In genomic region chr1:208107817-208108608, GRCh38 we compare ENCODE assay signal across 14 cellular contexts.
DNase-seq lines count a peak whose midpoint lies in the region; ATAC-seq, FAIRE-seq and TF ChIP-seq lines count a peak whose summit lies in the region.
"Had no signal": no experiment of that assay in that cellular context is flagged by ENCODE, and none has a peak within 500 bp of the region (broad histone marks: within the 10 kb centered on the region; RNA-seq: fewer than 3 reads in every experiment).

No MANE protein-coding gene starts in this region.

- no peaks in the 10 kb centered on the region for H3K36me3 Mint-ChIP-seq in CD4-positive, alpha-beta T cell (ENCODE audit: low read depth)
- H3K36me3 Mint-ChIP-seq: natural killer cell treated with Interleukin-12 subunit alpha and Interleukin-12 subunit beta and Interleukin-15 and Interleukin-18, amount 100 ng/mL, for 72 hours had no signal

- H3K4me1 ChIP-seq in fibroblast of lung (ENCODE audit: control insufficient read depth, extremely low read depth, insufficient read depth, low read length) (no peaks in the 10 kb centered on the region), pancreas (no peaks in the 10 kb centered on the region), esophagus squamous epithelium (peaks cover 0 to 8% (median 0%) of the 10 kb centered on the region in 3 donors)

- H3K79me2 ChIP-seq in fibroblast of lung (ENCODE audit: control insufficient read depth, insufficient read depth, low read length), result no peaks in the 10 kb centered on the region

- H3K9me3 Mint-ChIP-seq in CD4-positive, alpha-beta T cell, result no peaks in the 10 kb centered on the region
- H3K9me3 Mint-ChIP-seq: activated CD4-positive, alpha-beta memory T cell treated with anti-CD3 and anti-CD28 coated beads, Interleukin-2, amount 10 ng/mL, durations not matched to agents 7 days and 5 days; natural killer cell treated with Interleukin-12 subunit alpha and Interleukin-12 subunit beta and Interleukin-15 and Interleukin-18, amount 100 ng/mL, for 72 hours had no signal

- H3K4me2 ChIP-seq in fibroblast of lung (ENCODE audit: extremely low read depth, insufficient read depth, low read length), result peak overlapping the region; percentile 8

- H3K27me3 Mint-ChIP-seq in CD4-positive, alpha-beta T cell, result no peaks in the 10 kb centered on the region

- intact Hi-C loops in pancreas (cut with DNase I), result no loop called here
- intact Hi-C loops in esophagus squamous epithelium (cut with DNase I), result no loop called here
- intact Hi-C loops in CD4-positive, alpha-beta T cell (cut with DNase I, micrococcal nuclease), result no loop called here

- ATAC-seq in pancreas, result peak in 3 of 4 donors; percentile 33 to 62 (median 49)
- no peak for ATAC-seq in CD4-positive, alpha-beta T cell (ENCODE audit: poor library complexity)
- ATAC-seq: natural killer cell treated with Interleukin-12 subunit alpha and Interleukin-12 subunit beta and Interleukin-15 and Interleukin-18, amount 100 ng/mL, for 72 hours had no signal

- WGBS in pancreas, 2 donors, result 69 to 74% methylated on average over 8 of the region's 8 CpGs
- WGBS in esophagus squamous epithelium, 2 donors, result 48 to 54% methylated on average over 4 to 8 of the region's 8 CpGs

- H3K9me3 ChIP-seq in fibroblast of lung (ENCODE audit: control insufficient read depth, insufficient read depth, low read depth, low read length), result no peaks in the 10 kb centered on the region
- no peaks in the 10 kb centered on the region for H3K9me3 ChIP-seq in pancreas
- no peaks in the 10 kb centered on the region for H3K9me3 ChIP-seq in esophagus squamous epithelium
- H3K9me3 ChIP-seq in CD4-positive, alpha-beta T cell (ENCODE audit: control insufficient read depth, low read length), result no peaks in the 10 kb centered on the region

- POLR2A ChIA-PET in CD4-positive, alpha-beta T cell (lab: Charles Lee), result no interaction called here

- no peak overlapping the region for H3K4me3 Mint-ChIP-seq in CD4-positive, alpha-beta T cell
- H3K4me3 Mint-ChIP-seq: activated CD4-positive, alpha-beta memory T cell treated with anti-CD3 and anti-CD28 coated beads, Interleukin-2, amount 10 ng/mL, durations not matched to agents 7 days and 5 days; natural killer cell treated with Interleukin-12 subunit alpha and Interleukin-12 subunit beta and Interleukin-15 and Interleukin-18, amount 100 ng/mL, for 72 hours had no signal

- TF ChIP-seq POLR2A in esophagus squamous epithelium (IDR thresholded peaks at IDR 0.05), result no peak

- no peak overlapping the region for H3K27ac Mint-ChIP-seq in CD4-positive, alpha-beta T cell
- H3K27ac Mint-ChIP-seq: activated CD4-positive, alpha-beta memory T cell treated with anti-CD3 and anti-CD28 coated beads, Interleukin-2, amount 10 ng/mL, durations not matched to agents 7 days and 5 days; natural killer cell treated with Interleukin-12 subunit alpha and Interleukin-12 subunit beta and Interleukin-15 and Interleukin-18, amount 100 ng/mL, for 72 hours had no signal

- no peak overlapping the region for H3K27ac ChIP-seq in fibroblast of lung (ENCODE audit: insufficient read depth, low read length)
- no peak overlapping the region for H3K27ac ChIP-seq in pancreas
- H3K27ac ChIP-seq in esophagus squamous epithelium, result no peak overlapping the region
- H3K27ac ChIP-seq in CD4-positive, alpha-beta T cell (ENCODE audit: low read depth, low read length), result no peak overlapping the region

- H3K27me3 ChIP-seq in fibroblast of lung (ENCODE audit: control insufficient read depth, insufficient read depth, low read length) (no peaks in the 10 kb centered on the region), pancreas (no peaks in the 10 kb centered on the region), esophagus squamous epithelium (no peaks in the 10 kb centered on the region)
- H3K27me3 ChIP-seq in CD4-positive, alpha-beta T cell (ENCODE audit: control insufficient read depth, insufficient read depth, low read length), result no peaks in the 10 kb centered on the region

- FAIRE-seq in RCC 7860 (lab: Jason Lieb, UNC), result peak; percentile 45
- FAIRE-seq in pancreas (lab: Jason Lieb, UNC), result no peak
- FAIRE-seq: D721Med had no signal

- no peak overlapping the region for H2AFZ ChIP-seq in fibroblast of lung (ENCODE audit: low read length)

- H3K4me3 ChIP-seq in fibroblast of lung (replicated peaks in 1 of 4; ENCODE audit: control extremely low read depth in 1 of 4, insufficient read depth in 1 of 4, low read depth in 3 of 4, low read length in 4 of 4), result no peak overlapping the region
- no peak overlapping the region for H3K4me3 ChIP-seq in pancreas
- no peak overlapping the region for H3K4me3 ChIP-seq in esophagus squamous epithelium

- peak; percentile 78 for DNase-seq in Daoy (ENCODE audit: low read depth)
- peak; percentile 92 for DNase-seq in RCC 7860 (ENCODE audit: low spot score)
- DNase-seq in fibroblast of lung (ENCODE audit: low read depth in 2 of 2), result peak; percentile 56 to 86
- peak in 1 of 6 donors; percentile 52 for DNase-seq in pancreas
- DNase-seq in medulla oblongata (ENCODE audit: extremely low spot score), result no peak
- no peak for DNase-seq in activated CD4-positive, alpha-beta T cell treated with anti-CD3 and anti-CD28 coated beads, Interleukin-2, amount 50 U/mL, for 1 hour
- DNase-seq in esophagus squamous epithelium (lab: John Stamatoyannopoulos, UW), result no peak
- DNase-seq in CD4-positive, alpha-beta T cell, result no peak
- DNase-seq: activated CD4-positive, alpha-beta memory T cell treated with anti-CD3 and anti-CD28 coated beads, Interleukin-2, amount 10 ng/mL, durations not matched to agents 7 days and 5 days; anterior cingulate cortex; H7; SHP77 treated with DMSO at 0.1 percent for 48 hours had no signal

- H3K9ac ChIP-seq in fibroblast of lung (ENCODE audit: insufficient read depth, low read length), result no peak overlapping the region

- no peaks in the 10 kb centered on the region for H3K4me1 Mint-ChIP-seq in CD4-positive, alpha-beta T cell (ENCODE audit: low read depth)
- H3K4me1 Mint-ChIP-seq: activated CD4-positive, alpha-beta memory T cell treated with anti-CD3 and anti-CD28 coated beads, Interleukin-2, amount 10 ng/mL, durations not matched to agents 7 days and 5 days had no signal

- TF ChIP-seq CTCF in fibroblast of lung (conservative IDR thresholded peaks at IDR 0.05 in 1 of 2, IDR thresholded peaks at IDR 0.05 in 1 of 2; ENCODE audit: low read depth in 1 of 2, low read length in 2 of 2), result no peak
- TF ChIP-seq CTCF in pancreas (IDR thresholded peaks at IDR 0.05), result no peak
- no peak for TF ChIP-seq CTCF in esophagus squamous epithelium (IDR thresholded peaks at IDR 0.05)
- TF ChIP-seq CTCF in CD4-positive, alpha-beta T cell (IDR thresholded peaks at IDR 0.05), result no peak

- CTCF ChIA-PET in CD4-positive, alpha-beta T cell (lab: Charles Lee), result no interaction called here

- H3K36me3 ChIP-seq in fibroblast of lung (ENCODE audit: control insufficient read depth, insufficient read depth, low read length), result no peaks in the 10 kb centered on the region
- H3K36me3 ChIP-seq in pancreas, result peaks cover 0 to 14% (median 0%) of the 10 kb centered on the region in 3 donors
- H3K36me3 ChIP-seq in esophagus squamous epithelium, result peaks cover 1 to 90% (median 5%) of the 10 kb centered on the region in 3 donors

- no peaks in the 10 kb centered on the region for H4K20me1 ChIP-seq in fibroblast of lung (ENCODE audit: control insufficient read depth, extremely low read depth, insufficient read depth, low read length)

Comparison
In these comparisons a context has a peak if more than half of its experiments do, and no peak if none do; other contexts are left out.
1. DNase-seq: peak in Daoy (single experiment), RCC 7860 (single experiment) and fibroblast of lung (2 of 2); none in medulla oblongata (single experiment), activated CD4-positive, alpha-beta T cell treated with anti-CD3 and anti-CD28 coated beads, Interleukin-2, amount 50 U/mL, for 1 hour (single experiment), esophagus squamous epithelium (single experiment) and CD4-positive, alpha-beta T cell (0 of 10).